Comparison of ENCODE assay signal across 19 cellular contexts in genomic region chr1:5895446-5896406, GRCh38.
"Had no signal": no experiment of that assay in that cellular context is flagged by ENCODE, and none has a peak within 500 bp of the region (broad histone marks: within the 10 kb centered on the region; RNA-seq: fewer than 3 reads in every experiment).

No MANE protein-coding gene starts in this region.

- H3K4me3 Mint-ChIP-seq: activated CD4-positive, alpha-beta T cell treated with anti-CD3 and anti-CD28 coated beads for 36 hours; activated naive CD4-positive, alpha-beta T cell treated with anti-CD3 and anti-CD28 coated beads, Interleukin-2, amount 50 U/mL, for 24 hours; dendritic cell treated with granulocyte-macrophage colony-stimulating factor and Interleukin-4, amounts not matched to agents 40 ng/mL and 50 ng/mL, for 4 days; stimulated activated effector memory CD8-positive, alpha-beta T cell treated with anti-CD3 and anti-CD28 coated beads, Interleukin-12 subunit alpha, Interleukin-12 subunit beta, amount 100 ng/mL, for 72 hours had no signal

- H3K27ac ChIP-seq: ascending aorta, left lung, ovary, psoas muscle, skin epidermis, thoracic aorta, upper lobe of right lung had no signal

- ATAC-seq: activated CD4-positive, alpha-beta T cell treated with anti-CD3 and anti-CD28 coated beads for 36 hours; left lung; psoas muscle; right cardiac atrium; stimulated activated effector memory CD8-positive, alpha-beta T cell treated with anti-CD3 and anti-CD28 coated beads, Interleukin-12 subunit alpha, Interleukin-12 subunit beta, amount 100 ng/mL, for 72 hours; upper lobe of right lung had no signal

- H3K27ac Mint-ChIP-seq: activated CD4-positive, alpha-beta T cell treated with anti-CD3 and anti-CD28 coated beads for 36 hours; activated naive CD4-positive, alpha-beta T cell treated with anti-CD3 and anti-CD28 coated beads, Interleukin-2, amount 50 U/mL, for 24 hours; dendritic cell treated with granulocyte-macrophage colony-stimulating factor and Interleukin-4, amounts not matched to agents 40 ng/mL and 50 ng/mL, for 4 days had no signal

- H3K9me3 ChIP-seq: ascending aorta, left lung, ovary, psoas muscle, thoracic aorta, upper lobe of right lung had no signal

- H3K36me3 ChIP-seq: ovary, thoracic aorta, upper lobe of right lung had no signal

- DNase-seq: activated CD4-positive, alpha-beta T cell treated with anti-CD3 and anti-CD28 coated beads for 36 hours; activated CD4-positive, alpha-beta T cell treated with anti-CD3 and anti-CD28 coated beads, Interleukin-2, amount 50 U/mL, for 48 hours; activated gamma-delta T cell; effector CD8-positive, alpha-beta T cell; foreskin melanocyte; glutamatergic neuron; left lung; mammary epithelial cell; ovary; right cardiac atrium; stimulated activated CD4-positive, alpha-beta T cell treated with anti-CD3 and anti-CD28 coated beads, Interleukin-4, amount 100 ng/mL, for 1 hour; upper lobe of right lung had no signal

- H3K27me3 Mint-ChIP-seq: activated CD4-positive, alpha-beta T cell treated with anti-CD3 and anti-CD28 coated beads for 36 hours; activated naive CD4-positive, alpha-beta T cell treated with anti-CD3 and anti-CD28 coated beads, Interleukin-2, amount 50 U/mL, for 24 hours; dendritic cell treated with granulocyte-macrophage colony-stimulating factor and Interleukin-4, amounts not matched to agents 40 ng/mL and 50 ng/mL, for 4 days had no signal

- H3K4me1 Mint-ChIP-seq: activated CD4-positive, alpha-beta T cell treated with anti-CD3 and anti-CD28 coated beads for 36 hours; activated naive CD4-positive, alpha-beta T cell treated with anti-CD3 and anti-CD28 coated beads, Interleukin-2, amount 50 U/mL, for 24 hours; stimulated activated effector memory CD8-positive, alpha-beta T cell treated with anti-CD3 and anti-CD28 coated beads, Interleukin-12 subunit alpha, Interleukin-12 subunit beta, amount 100 ng/mL, for 72 hours had no signal

- H3K4me3 ChIP-seq: ascending aorta, left lung, ovary, psoas muscle, skin epidermis, thoracic aorta, upper lobe of right lung had no signal

- H3K4me1 ChIP-seq: ascending aorta, left lung, psoas muscle, upper lobe of right lung had no signal

- H3K9me3 Mint-ChIP-seq: activated naive CD4-positive, alpha-beta T cell treated with anti-CD3 and anti-CD28 coated beads, Interleukin-2, amount 50 U/mL, for 24 hours; dendritic cell treated with granulocyte-macrophage colony-stimulating factor and Interleukin-4, amounts not matched to agents 40 ng/mL and 50 ng/mL, for 4 days; stimulated activated effector memory CD8-positive, alpha-beta T cell treated with anti-CD3 and anti-CD28 coated beads, Interleukin-12 subunit alpha, Interleukin-12 subunit beta, amount 100 ng/mL, for 72 hours had no signal

- H3K27me3 ChIP-seq: ascending aorta, left lung, ovary, upper lobe of right lung had no signal
